Comparison of ENCODE assay signal across 2 cellular contexts in genomic region chr7:106064329-106064728, GRCh38.
TF ChIP-seq lines count a peak whose summit lies in the region.

No MANE protein-coding gene starts in this region.

TF ChIP-seq in HCT116, 20 proteins besides CTCF, POLR2A, EP300 and RAD21:
- TF ChIP-seq REST (IDR thresholded peaks at IDR 0.05; ENCODE audit: low read depth) (no peak), CBX3 (IDR thresholded peaks at IDR 0.05; ENCODE audit: low read depth) (no peak), ATF3 (IDR thresholded peaks at IDR 0.05) (no peak), FOSL1 (IDR thresholded peaks at IDR 0.05; ENCODE audit: low read depth) (no peak), ZNF274 (IDR thresholded peaks at IDR 0.05; ENCODE audit: low read depth, low read length) (no peak), EGR1 (IDR thresholded peaks at IDR 0.05; ENCODE audit: low read depth) (no peak), YY1 (IDR thresholded peaks at IDR 0.05; ENCODE audit: extremely low read depth, insufficient replicate concordance, low read depth, low read length) (no peak), POLR2AphosphoS5 (IDR thresholded peaks at IDR 0.05; ENCODE audit: low read depth, low read length) (no peak), EZH2phosphoT487 (IDR thresholded peaks at IDR 0.05; ENCODE audit: borderline replicate concordance) (no peak), ZFX (IDR thresholded peaks at IDR 0.05) (no peak), JUND (IDR thresholded peaks at IDR 0.05) (no peak)

TF ChIP-seq in HEK293T, 16 proteins besides CTCF, POLR2A, EP300 and RAD21:
- TF ChIP-seq FOXK2 (IDR thresholded peaks at IDR 0.05): no peak
- no peak for TF ChIP-seq SP1 (IDR thresholded peaks at IDR 0.05)
